ENCODE assay signal across 24 cellular contexts in genomic region chr2:77387324-77387723, GRCh38.
DNase-seq lines count a peak whose midpoint lies in the region; ATAC-seq and TF ChIP-seq lines count a peak whose summit lies in the region.
"Had no signal": no experiment of that assay in that cellular context is flagged by ENCODE, and none has a peak within 500 bp of the region (broad histone marks: within the 10 kb centered on the region; RNA-seq: fewer than 3 reads in every experiment).

No MANE protein-coding gene starts in this region.

- peak overlapping the region; percentile 37; the same call in 1 of the 2 replicates for H3K27ac ChIP-seq in HUES64 (ENCODE audit: low read depth, low read length)
- H3K27ac ChIP-seq in mesendoderm (ENCODE audit: low read depth, low read length): no peak overlapping the region
- H3K27ac ChIP-seq in lower lobe of right lung: no peak overlapping the region
- no peak overlapping the region for H3K27ac ChIP-seq in psoas muscle
- H3K27ac ChIP-seq: BLaER1, GM23248 had no signal

- intact Hi-C loops in lower lobe of right lung (cut with DNase I): no loop called here
- intact Hi-C loops in psoas muscle (cut with DNase I): no loop called here

- H3K36me3 Mint-ChIP-seq in activated T-cell treated with anti-CD3 and anti-CD28 coated beads, Interleukin-2, amount 50 U/mL, for 4 hours (ENCODE audit: insufficient read depth): no peaks in the 10 kb centered on the region
- H3K36me3 Mint-ChIP-seq: CD4-positive, CD25-positive, alpha-beta regulatory T cell had no signal

- H2BK15ac ChIP-seq in mesendoderm (replicated peaks; ENCODE audit: low read depth): no peak overlapping the region

- no peak for ATAC-seq in activated T-cell treated with anti-CD3 and anti-CD28 coated beads, Interleukin-2, amount 50 U/mL, for 4 hours
- no peak for ATAC-seq in lower lobe of right lung
- ATAC-seq in psoas muscle: no peak
- ATAC-seq: HCT116, HepG2, PC-3 had no signal

- H3K4me3 ChIP-seq in HUES64 (ENCODE audit: low read length) (no peak overlapping the region), mesendoderm (ENCODE audit: low read length) (no peak overlapping the region), lower lobe of right lung (no peak overlapping the region), psoas muscle (no peak overlapping the region)
- H3K4me3 ChIP-seq: BLaER1, GM23248 had no signal

- H3K4me1 ChIP-seq in HUES64 (ENCODE audit: insufficient read depth, low read length): peaks cover 24% of the 10 kb centered on the region
- H3K4me1 ChIP-seq in mesendoderm (ENCODE audit: control insufficient read depth, low read depth, low read length): peaks cover 2% of the 10 kb centered on the region
- H3K4me1 ChIP-seq in lower lobe of right lung: no peaks in the 10 kb centered on the region
- no peaks in the 10 kb centered on the region for H3K4me1 ChIP-seq in psoas muscle
- H3K4me1 ChIP-seq: BLaER1 had no signal

- H3K9ac ChIP-seq in HUES64 (ENCODE audit: low read depth, low read length): no peak overlapping the region
- no peak overlapping the region for H3K9ac ChIP-seq in mesendoderm (ENCODE audit: low read length)
- H3K9ac ChIP-seq: BLaER1, GM23248, SK-N-SH had no signal

- no peaks in the 10 kb centered on the region for H3K79me2 ChIP-seq in mesendoderm (ENCODE audit: control insufficient read depth, insufficient read depth, low read length)

- DNase-seq in ELF-1 (ENCODE audit: low read depth, low spot score) (peak; percentile 56), iPS DF 19.7 (ENCODE audit: low read depth, low spot score) (peak; percentile 50), mesendoderm (peak; percentile 12), lower lobe of right lung (no peak), psoas muscle (no peak)
- no peak for DNase-seq in activated T-cell treated with anti-CD3 and anti-CD28 coated beads, Interleukin-2, amount 50 U/mL, for 4 hours
- DNase-seq: CD4-positive, CD25-positive, alpha-beta regulatory T cell; DMS153; DND-41; GM23248; Karpas-422; NCI-H1092 treated with DMSO at 0.1 percent for 48 hours; NCI-H1436 treated with DMSO at 0.1 percent for 48 hours; NCI-H187 treated with DMSO at 0.1 percent for 48 hours; NCI-H2171 treated with DMSO at 0.1 percent for 48 hours; NCI-H345; NCI-H510A treated with DMSO at 0.1 percent for 48 hours; NCI-H774; PC-3; SK-N-SH had no signal

- H3K4me1 Mint-ChIP-seq in activated T-cell treated with anti-CD3 and anti-CD28 coated beads, Interleukin-2, amount 50 U/mL, for 4 hours (ENCODE audit: low read depth): no peaks in the 10 kb centered on the region
- H3K4me1 Mint-ChIP-seq: CD4-positive, CD25-positive, alpha-beta regulatory T cell had no signal

- H3K36me3 ChIP-seq in HUES64 (ENCODE audit: insufficient read depth, low read length) (no peaks in the 10 kb centered on the region), mesendoderm (ENCODE audit: control insufficient read depth, insufficient read depth, low read length) (no peaks in the 10 kb centered on the region), lower lobe of right lung (no peaks in the 10 kb centered on the region), psoas muscle (ENCODE audit: insufficient read depth in 1 of 2, low read depth in 1 of 2) (no peaks in the 10 kb centered on the region)
- H3K36me3 ChIP-seq: BLaER1 had no signal

- no peak for TF ChIP-seq CTCF in lower lobe of right lung (IDR thresholded peaks at IDR 0.05)
- no peak for TF ChIP-seq CTCF in psoas muscle (IDR thresholded peaks at IDR 0.05)

- H2BK120ac ChIP-seq in mesendoderm (ENCODE audit: low read depth, low read length): no peak overlapping the region

- H3K79me1 ChIP-seq in mesendoderm (ENCODE audit: low read length): no peaks in the 10 kb centered on the region

- H2BK5ac ChIP-seq in mesendoderm (ENCODE audit: low read length): no peak overlapping the region

- no peak overlapping the region for H3K23ac ChIP-seq in mesendoderm (ENCODE audit: low read length)

- no peak overlapping the region for H2AK5ac ChIP-seq in mesendoderm (ENCODE audit: low read length)

- no peaks in the 10 kb centered on the region for H3K9me3 ChIP-seq in HUES64 (ENCODE audit: insufficient read depth, low read depth, low read length)
- H3K9me3 ChIP-seq in lower lobe of right lung: no peaks in the 10 kb centered on the region
- no peaks in the 10 kb centered on the region for H3K9me3 ChIP-seq in psoas muscle
- H3K9me3 ChIP-seq: BLaER1, SK-N-SH had no signal

- no peak overlapping the region for H3K4me2 ChIP-seq in mesendoderm (ENCODE audit: low read length)
- H3K4me2 ChIP-seq: BLaER1, SK-N-SH had no signal

- no peak overlapping the region for H3K4ac ChIP-seq in mesendoderm (ENCODE audit: low read depth, low read length)

- no peak overlapping the region for H3K4me3 Mint-ChIP-seq in activated T-cell treated with anti-CD3 and anti-CD28 coated beads, Interleukin-2, amount 50 U/mL, for 4 hours
- H3K4me3 Mint-ChIP-seq: CD4-positive, CD25-positive, alpha-beta regulatory T cell had no signal

- H3K27me3 Mint-ChIP-seq in activated T-cell treated with anti-CD3 and anti-CD28 coated beads, Interleukin-2, amount 50 U/mL, for 4 hours (ENCODE audit: low read depth): no peaks in the 10 kb centered on the region
- H3K27me3 Mint-ChIP-seq: CD4-positive, CD25-positive, alpha-beta regulatory T cell had no signal

- 16% methylated on average over 3 of the region's 3 CpGs for WGBS in HUES64
- no CpG with 5 or more reads among the region's 3 CpGs for WGBS in mesendoderm (ENCODE audit: extremely low coverage, insufficient coverage, low lambda C conversion rate)
- WGBS in psoas muscle, 3 donors: 34 to 53% (median 43%) methylated on average over 3 of the region's 3 CpGs

- no peaks in the 10 kb centered on the region for H3K27me3 ChIP-seq in HUES64 (ENCODE audit: insufficient read depth, low read length)
- H3K27me3 ChIP-seq in mesendoderm (ENCODE audit: insufficient read depth, low read length, poor library complexity): no peaks in the 10 kb centered on the region
- no peaks in the 10 kb centered on the region for H3K27me3 ChIP-seq in lower lobe of right lung (ENCODE audit: low read depth)
- no peaks in the 10 kb centered on the region for H3K27me3 ChIP-seq in psoas muscle (ENCODE audit: insufficient read depth in 3 of 3, low read length in 2 of 3)
- H3K27me3 ChIP-seq: BLaER1 had no signal

- no peak overlapping the region for H3K18ac ChIP-seq in mesendoderm (ENCODE audit: low read length)

- peaks cover 6% of the 10 kb centered on the region for H3K9me3 Mint-ChIP-seq in activated T-cell treated with anti-CD3 and anti-CD28 coated beads, Interleukin-2, amount 50 U/mL, for 4 hours

- H3K56ac ChIP-seq in mesendoderm (ENCODE audit: low read length): no peak overlapping the region

- no peak overlapping the region for H4K5ac ChIP-seq in mesendoderm (ENCODE audit: low read length)

- H4K8ac ChIP-seq in mesendoderm (ENCODE audit: low read depth, low read length): no peak overlapping the region

Comparison
In these comparisons a context has a peak if more than half of its experiments do, and no peak if none do; other contexts are left out.
1. DNase-seq: peak in ELF-1 (single experiment), iPS DF 19.7 (single experiment) and mesendoderm (single experiment); none in activated T-cell treated with anti-CD3 and anti-CD28 coated beads, Interleukin-2, amount 50 U/mL, for 4 hours (single experiment), lower lobe of right lung (single experiment) and psoas muscle (0 of 2).